ENCODE assay signal across 8 cellular contexts in genomic region chr11:96339704-96340554, GRCh38. TPM values are rescaled to one million over a fixed set of nuclear protein-coding genes. Genes with fewer than 3 reads are reported as not detected.
DNase-seq lines count a peak whose midpoint lies in the region; ATAC-seq, FAIRE-seq and TF ChIP-seq lines count a peak whose summit lies in the region.

No MANE protein-coding gene starts in this region.

- H3K4me1 ChIP-seq in K562 (replicated peaks in 1 of 2; ENCODE audit: control insufficient read depth in 2 of 2, insufficient read depth in 2 of 2, low read length in 2 of 2) (peaks cover 30 to 64% of the 10 kb centered on the region in 2 experiments), mesodermal cell (ENCODE audit: control insufficient read depth, insufficient read depth, low read length, poor library complexity, severe bottlenecking) (peaks cover 44% of the 10 kb centered on the region), tibial artery (peaks cover 4 to 66% (median 50%) of the 10 kb centered on the region in 4 donors)

- peak overlapping the region; percentile 95 for H2AFZ ChIP-seq in K562 (ENCODE audit: low read depth, low read length)

- ATAC-seq in K562 (no peak), HG03159 (IDR thresholded peaks at IDR 0.05; ENCODE audit: unreplicated experiment) (no peak)

- H3K9ac ChIP-seq in K562 (ENCODE audit: insufficient read depth in 1 of 2, low read depth in 2 of 2, low read length in 2 of 2), result peak overlapping the region; percentile 50 to 88

- in situ Hi-C loops in K562 (cut with MboI), result loop anchor here (5.0 kb wide), 1 partner anchor 273 kb away; no protein-coding TSS in a partner anchor

- no TSS peak for BruUV-seq in K562 (replicated peaks; lab: Mats Ljungman, UMichigan)

- CTCF ChIA-PET in K562 (lab: Yijun Ruan, JAX; ENCODE audit: low intra/inter-chr PET ratio), result no interaction called here

- H3K4me2 ChIP-seq in K562 (ENCODE audit: insufficient read depth, low read length), result peak overlapping the region; percentile 87

- H3K36me3 ChIP-seq in K562 (ENCODE audit: control insufficient read depth, insufficient read depth, low read length), result no peaks in the 10 kb centered on the region
- H3K36me3 ChIP-seq in mesodermal cell (ENCODE audit: control insufficient read depth, insufficient read depth, low read length), result peaks cover 35% of the 10 kb centered on the region
- no peaks in the 10 kb centered on the region for H3K36me3 ChIP-seq in tibial artery

- H3K4me3 ChIP-seq in K562, result peak overlapping the region; percentile 70
- peak overlapping the region; percentile 79 for H3K4me3 ChIP-seq in mesodermal cell (ENCODE audit: extremely low read depth, insufficient read depth, low read length, poor library complexity, severe bottlenecking)
- peak overlapping the region; percentile 70 to 73 for H3K4me3 ChIP-seq in tibial artery

- POLR2A ChIA-PET in K562 (lab: Yijun Ruan, JAX), result interaction anchor here (0.7 to 3.7 kb wide), 6 partner anchors 18 to 500 kb away, joined by 3 to 20 read pairs (median 3); no protein-coding TSS in a partner anchor

- no peak for FAIRE-seq in K562 (lab: Jason Lieb, UNC)

- H4K20me1 ChIP-seq in K562 (replicated peaks; ENCODE audit: control insufficient read depth, insufficient read depth, low read length), result no peaks in the 10 kb centered on the region

- DNase-seq in activated effector memory CD4-positive, alpha-beta T cell treated with anti-CD3 and anti-CD28 coated beads, Interleukin-2, amount 50 U/mL, for 16 hours, result peak; percentile 65
- no peak for DNase-seq in activated effector memory CD4-positive, alpha-beta T cell treated with Interleukin-2 at 50 U/mL for 16 hours
- DNase-seq in K562 (ENCODE audit: extremely low read depth in 1 of 4, low spot score in 3 of 4) (peak in 1 of 4 experiments; percentile 30), tibial artery (peak in 1 of 2 donors; percentile 73), ecto neural progenitor cell (ENCODE audit: low spot score) (no peak), NAMALWA (ENCODE audit: low spot score) (no peak)

- TF ChIP-seq CTCF in K562 (IDR thresholded peaks at IDR 0.05 in 2 of 3, conservative IDR thresholded peaks at IDR 0.05 in 1 of 3; ENCODE audit: insufficient read depth in 2 of 3, low read depth in 1 of 3, low read length in 3 of 3) (no peak), tibial artery (IDR thresholded peaks at IDR 0.05) (no peak)

- H3K79me2 ChIP-seq in K562 (ENCODE audit: control insufficient read depth, insufficient read depth, low read length), result peaks cover 79% of the 10 kb centered on the region

- no peak for TF ChIP-seq POLR2A in K562 (conservative IDR thresholded peaks at IDR 0.05)

- WGBS in K562 (ENCODE audit: insufficient coverage, low coverage, missing lambda C conversion rate), result 35% methylated on average over 7 of the region's 7 CpGs
- WGBS in mesodermal cell (ENCODE audit: insufficient coverage in 2 of 2), 2 experiments, result 95 to 100% methylated on average over 2 to 5 of the region's 7 CpGs

- no peaks in the 10 kb centered on the region for H3K27me3 ChIP-seq in K562 (ENCODE audit: control insufficient read depth in 2 of 2, insufficient read depth in 2 of 2, low read length in 2 of 2)
- H3K27me3 ChIP-seq in tibial artery, result no peaks in the 10 kb centered on the region

- H3K9me3 ChIP-seq in K562 (replicated peaks; ENCODE audit: control insufficient read depth, insufficient read depth, low read depth, low read length), result no peaks in the 10 kb centered on the region
- H3K9me3 ChIP-seq in mesodermal cell (ENCODE audit: control insufficient read depth, low read length), result no peaks in the 10 kb centered on the region
- no peaks in the 10 kb centered on the region for H3K9me3 ChIP-seq in tibial artery

- H3K27ac ChIP-seq in K562 (ENCODE audit: extremely low read depth, low read depth, low read length), result peak overlapping the region; percentile 53; the same call in 2 of the 3 replicates
- H3K27ac ChIP-seq in mesodermal cell (ENCODE audit: low read depth, low read length, severe bottlenecking), result no peak overlapping the region
- peak overlapping the region; percentile 89 to 93 for H3K27ac ChIP-seq in tibial artery

- no peak for TF ChIP-seq RAD21 in K562 (CRISPR knock-in tag; conservative IDR thresholded peaks at IDR 0.05 in 1 of 2, IDR thresholded peaks at IDR 0.05 in 1 of 2)

- intact Hi-C loops in K562 (cut with micrococcal nuclease) (loop anchor here (5.0 to 10.0 kb wide), 3 partner anchors 48 to 415 kb away; partner anchors contain the start of gene MTMR2), tibial artery (cut with DNase I; ENCODE audit: low total_unique reads) (loop anchor here (5.0 kb wide), 4 partner anchors 33 to 493 kb away; no protein-coding TSS in a partner anchor)

- H3K9me1 ChIP-seq in K562 (ENCODE audit: control insufficient read depth, insufficient read depth, low read length), result no peaks in the 10 kb centered on the region

- TF ChIP-seq EP300 in K562 (IDR thresholded peaks at IDR 0.05; ENCODE audit: low read length), result no peak

TF ChIP-seq in K562, 482 proteins besides CTCF, POLR2A, EP300 and RAD21 (continues in another document):
- TF ChIP-seq CHCHD3 (CRISPR knock-in tag; IDR thresholded peaks at IDR 0.05) (no peak), SMARCA5 (IDR thresholded peaks at IDR 0.05) (no peak), CTBP1 (IDR thresholded peaks at IDR 0.05; ENCODE audit: borderline replicate concordance) (no peak), FOXK2 (conservative IDR thresholded peaks at IDR 0.05 in 1 of 2, IDR thresholded peaks at IDR 0.05 in 1 of 2; ENCODE audit: low read depth in 2 of 2) (no peak), TAF15 (IDR thresholded peaks at IDR 0.05; ENCODE audit: low read depth, low read length) (no peak), SMAD1 (IDR thresholded peaks at IDR 0.05; ENCODE audit: low read depth, low read length, partially characterized antibody) (no peak)

RNA-seq across cellular contexts. Expression of gene MAML2, which starts 3.1 kb away (rescaled TPM):
- 8.1 and 14.3 TPM in 2 replicates for total RNA-seq in K562 (2011; cell fraction: chromatin; rRNA removed; ENCODE audit: low replicate concordance)
- total RNA-seq in K562 (2011; cell fraction: nucleolus; rRNA removed), result 4.3 and 5.0 TPM in 2 replicates
- 6.5 and 8.2 TPM in 2 replicates for total RNA-seq in K562 (2011; cell fraction: nucleoplasm; rRNA removed)
- total RNA-seq in K562 (2014; rRNA removed), result 5.1 and 5.2 TPM in 2 replicates
- 4.6 and 5.5 TPM in 2 replicates for total RNA-seq in K562 (2014; rRNA removed; fragmentation: Illumina TruSeq; extraction: Trizol)
- total RNA-seq in K562 (2015; rRNA removed; fragmentation: Illumina TruSeq; extraction: Trizol), result 5.7 and 6.0 TPM in 2 replicates
- total RNA-seq in K562 (2021), result 6.2 and 6.6 TPM in 2 replicates
- 4.0 and 4.2 TPM in 2 replicates for polyA plus RNA-seq in K562 (2011; rRNA removed)
- 3.8 and 5.5 TPM in 2 replicates for polyA plus RNA-seq in K562 (2011; cell fraction: cytosol; rRNA removed)
- 3.6 and 6.4 TPM in 2 replicates for polyA plus RNA-seq in K562 (2011; cell fraction: nucleus; rRNA removed)
- 4.9 and 7.6 TPM in 2 replicates for polyA plus RNA-seq in K562 (2012)
- 5.9 and 6.8 TPM in 2 replicates for polyA plus RNA-seq in K562 (2014; fragmentation: Illumina TruSeq; extraction: Trizol)
- 1 to 10 TPM in 1 of 2 experiments, under 1 TPM in 1; 0.79 to 1.5 TPM for polyA plus RNA-seq in K562 (2014; fragmentation: Nextera tagmentation; extraction: Ambion mirVana)
- 3.2 and 4.8 TPM in 2 replicates for polyA plus RNA-seq in K562 (2014; rRNA removed)
- 9.7 and 12.0 TPM in 2 replicates for polyA minus RNA-seq in K562 (2011; rRNA and poly(A)+ RNA removed)
- polyA minus RNA-seq in K562 (2011; cell fraction: cytosol; rRNA and poly(A)+ RNA removed), result 3.5 and 4.2 TPM in 2 replicates
- 9.8 and 10.5 TPM in 2 replicates for polyA minus RNA-seq in K562 (2011; cell fraction: nucleus; rRNA and poly(A)+ RNA removed)
- 28.1 TPM for polyA plus RNA-seq in mesodermal cell (2013, experiment 1 of 2)
- 22.3 TPM for polyA plus RNA-seq in mesodermal cell (2013, experiment 2 of 2)

RNA-seq across cellular contexts. Expression of gene CCDC82, which starts 49.8 kb away (rescaled TPM):
- 16.2 and 95.5 TPM in 2 replicates for total RNA-seq in K562 (2011; cell fraction: chromatin; rRNA removed; ENCODE audit: low replicate concordance)
- total RNA-seq in K562 (2011; cell fraction: nucleolus; rRNA removed), result 7.0 and 10.5 TPM in 2 replicates
- total RNA-seq in K562 (2011; cell fraction: nucleoplasm; rRNA removed), result 32.7 and 61.0 TPM in 2 replicates
- total RNA-seq in K562 (2014; rRNA removed) (10.3 and 12.5 TPM in 2 replicates), K562 (2014; rRNA removed; fragmentation: Illumina TruSeq; extraction: Trizol) (24.5 and 36.9 TPM in 2 replicates), K562 (2015; rRNA removed; fragmentation: Illumina TruSeq; extraction: Trizol) (23.7 and 25.7 TPM in 2 replicates), K562 (2021) (16.2 and 16.5 TPM in 2 replicates)
- polyA plus RNA-seq in K562 (2011; rRNA removed) (17.5 and 21.8 TPM in 2 replicates), K562 (2014; fragmentation: Illumina TruSeq; extraction: Trizol) (44.0 and 51.3 TPM in 2 replicates), K562 (2014; fragmentation: Nextera tagmentation; extraction: Ambion mirVana) (10 to 100 TPM; 23.7 to 24.7 TPM), K562 (2014; rRNA removed) (37.2 and 45.7 TPM in 2 replicates)
- 1.9 and 5.6 TPM in 2 replicates for polyA plus RNA-seq in K562 (2011; cell fraction: cytosol; rRNA removed)
- 14.6 and 22.5 TPM in 2 replicates for polyA plus RNA-seq in K562 (2011; cell fraction: nucleus; rRNA removed)
- polyA plus RNA-seq in K562 (2012), result 19.3 and 21.7 TPM in 2 replicates
- polyA minus RNA-seq in K562 (2011; rRNA and poly(A)+ RNA removed), result 19.2 and 20.1 TPM in 2 replicates
- polyA minus RNA-seq in K562 (2011; cell fraction: cytosol; rRNA and poly(A)+ RNA removed), result 4.2 and 4.4 TPM in 2 replicates
- 26.7 and 39.9 TPM in 2 replicates for polyA minus RNA-seq in K562 (2011; cell fraction: nucleus; rRNA and poly(A)+ RNA removed)
- polyA plus RNA-seq in mesodermal cell (2013, experiment 1 of 2), result 33.1 TPM
- 35.5 TPM for polyA plus RNA-seq in mesodermal cell (2013, experiment 2 of 2)

RNA-seq across cellular contexts. Expression of gene JRKL, which starts 49.9 kb away (rescaled TPM):
- 5.3 and 22.1 TPM in 2 replicates for total RNA-seq in K562 (2011; cell fraction: chromatin; rRNA removed; ENCODE audit: low replicate concordance)
- 3.8 and 4.7 TPM in 2 replicates for total RNA-seq in K562 (2011; cell fraction: nucleolus; rRNA removed)
- total RNA-seq in K562 (2011; cell fraction: nucleoplasm; rRNA removed), result 9.4 and 9.8 TPM in 2 replicates
- total RNA-seq in K562 (2014; rRNA removed) (4.3 and 4.5 TPM in 2 replicates), K562 (2014; rRNA removed; fragmentation: Illumina TruSeq; extraction: Trizol) (10.4 and 11.5 TPM in 2 replicates), K562 (2015; rRNA removed; fragmentation: Illumina TruSeq; extraction: Trizol) (6.9 and 8.5 TPM in 2 replicates), K562 (2021) (7.7 and 8.0 TPM in 2 replicates)
- polyA plus RNA-seq in K562 (2011; rRNA removed) (10.5 and 14.8 TPM in 2 replicates), K562 (2014; fragmentation: Illumina TruSeq; extraction: Trizol) (10.5 and 11.8 TPM in 2 replicates), K562 (2014; fragmentation: Nextera tagmentation; extraction: Ambion mirVana) (1 to 10 TPM; 4.8 to 6.8 TPM), K562 (2014; rRNA removed) (10.0 and 11.0 TPM in 2 replicates)
- polyA plus RNA-seq in K562 (2011; cell fraction: cytosol; rRNA removed), result 1.3 and 4.6 TPM in 2 replicates
- polyA plus RNA-seq in K562 (2011; cell fraction: nucleus; rRNA removed), result 6.8 and 9.3 TPM in 2 replicates
- polyA plus RNA-seq in K562 (2012), result 8.1 and 9.0 TPM in 2 replicates
- 9.9 and 14.1 TPM in 2 replicates for polyA minus RNA-seq in K562 (2011; rRNA and poly(A)+ RNA removed)
- 2.6 and 3.9 TPM in 2 replicates for polyA minus RNA-seq in K562 (2011; cell fraction: cytosol; rRNA and poly(A)+ RNA removed)
- 4.4 and 11.4 TPM in 2 replicates for polyA minus RNA-seq in K562 (2011; cell fraction: nucleus; rRNA and poly(A)+ RNA removed)
- polyA plus RNA-seq in mesodermal cell (2013, experiment 1 of 2), result 7.6 TPM
- polyA plus RNA-seq in mesodermal cell (2013, experiment 2 of 2), result 9.4 TPM
